In the genomic region with DNA sequence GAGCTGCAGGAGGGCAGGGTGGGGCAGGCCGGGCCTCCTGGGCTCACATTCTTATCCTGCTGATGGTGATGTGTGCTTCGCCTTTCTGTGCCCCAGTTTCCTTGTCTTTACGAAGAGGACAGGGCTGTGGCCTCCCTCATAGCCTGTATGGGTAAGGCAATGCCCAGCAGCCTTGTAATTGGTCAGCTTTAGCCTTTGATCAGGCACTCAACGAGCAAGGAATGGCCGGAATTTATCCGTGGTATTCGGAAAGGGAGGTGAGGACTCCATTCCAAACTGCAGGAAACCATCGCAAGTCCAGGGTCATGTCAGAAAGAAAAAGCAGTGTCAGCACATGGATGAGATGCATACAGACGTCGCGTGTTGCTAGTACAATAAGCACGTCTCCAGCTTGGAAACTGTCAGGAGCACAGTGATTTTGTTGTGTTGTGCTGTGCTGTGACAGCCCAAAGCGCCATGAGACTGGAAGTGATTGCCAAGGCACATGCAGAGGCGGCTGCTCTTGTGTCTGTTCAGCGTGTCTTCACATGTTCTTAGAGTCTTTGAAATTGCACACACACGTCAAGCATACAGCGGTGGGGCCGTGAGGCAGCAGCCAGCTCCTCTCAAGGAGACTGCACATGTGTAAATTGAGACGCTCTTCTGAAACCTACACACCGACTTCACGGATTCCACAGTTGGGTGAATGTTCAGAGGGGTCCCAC, we compare ENCODE assay signal across 1 cellular context.
TF ChIP-seq lines count a peak whose summit lies in the region.

No MANE protein-coding gene starts in this region.

TF ChIP-seq in HepG2, 621 proteins besides CTCF, POLR2A, EP300 and RAD21 (continues in another document):
- TF ChIP-seq MBD4 (IDR thresholded peaks at IDR 0.05; ENCODE audit: borderline replicate concordance, low read length) (no peak), ZNF33A (CRISPR knock-in tag; IDR thresholded peaks at IDR 0.05; ENCODE audit: borderline replicate concordance) (no peak), SIN3B (IDR thresholded peaks at IDR 0.05; ENCODE audit: low read length) (no peak), XRCC5 (optimal IDR thresholded peaks at IDR 0.05; ENCODE audit: low read length) (no peak), ZNF556 (CRISPR knock-in tag; IDR thresholded peaks at IDR 0.05; ENCODE audit: borderline replicate concordance) (no peak), THAP7 (CRISPR knock-in tag; IDR thresholded peaks at IDR 0.05) (0 out of 2 replicates have a peak, but pooled peaks have one; percentile 62), HOXA7 (CRISPR knock-in tag; IDR thresholded peaks at IDR 0.05) (no peak), ZFP36 (IDR thresholded peaks at IDR 0.05; ENCODE audit: borderline replicate concordance, low read depth, low read length, partially characterized antibody) (no peak), SRSF1 (optimal IDR thresholded peaks at IDR 0.05; ENCODE audit: low read depth, low read length) (no peak), NFKBIZ (CRISPR knock-in tag; IDR thresholded peaks at IDR 0.05) (no peak), MAFF (IDR thresholded peaks at IDR 0.05; ENCODE audit: low read depth, low read length) (peak; percentile 96), ZNF543 (CRISPR knock-in tag; IDR thresholded peaks at IDR 0.05) (no peak), FOXA3 (CRISPR knock-in tag; IDR thresholded peaks at IDR 0.05) (no peak), SRY (CRISPR knock-in tag; IDR thresholded peaks at IDR 0.05) (no peak), NFE2L2 (IDR thresholded peaks at IDR 0.05; ENCODE audit: low read length) (no peak), MED8 (CRISPR knock-in tag; IDR thresholded peaks at IDR 0.05; ENCODE audit: insufficient replicate concordance) (no peak), ZNF530 (CRISPR knock-in tag; IDR thresholded peaks at IDR 0.05; ENCODE audit: low read depth) (no peak), MZF1 (CRISPR knock-in tag; IDR thresholded peaks at IDR 0.05; ENCODE audit: borderline replicate concordance) (no peak), KLF13 (CRISPR knock-in tag; IDR thresholded peaks at IDR 0.05) (no peak), PCBP2 (optimal IDR thresholded peaks at IDR 0.05; ENCODE audit: low read depth, low read length, poor library complexity, severe bottlenecking) (no peak), THAP8 (CRISPR knock-in tag; IDR thresholded peaks at IDR 0.05; ENCODE audit: borderline replicate concordance) (no peak), PLRG1 (conservative IDR thresholded peaks at IDR 0.05) (no peak), BHLHE40 (IDR thresholded peaks at IDR 0.05; ENCODE audit: low read length) (no peak), ZNF234 (CRISPR knock-in tag; conservative IDR thresholded peaks at IDR 0.05) (no peak), NFE2L1 (CRISPR knock-in tag; IDR thresholded peaks at IDR 0.05; ENCODE audit: borderline replicate concordance) (no peak), ZNF484 (CRISPR knock-in tag; IDR thresholded peaks at IDR 0.05; ENCODE audit: borderline replicate concordance, low read depth) (no peak), ZSCAN31 (CRISPR knock-in tag; IDR thresholded peaks at IDR 0.05; ENCODE audit: low read depth) (0 out of 2 replicates have a peak, but pooled peaks have one; percentile 9), KMT2A (CRISPR knock-in tag; IDR thresholded peaks at IDR 0.05) (no peak), ZNF709 (CRISPR knock-in tag; IDR thresholded peaks at IDR 0.05) (no peak), PCBP1 (IDR thresholded peaks at IDR 0.05; ENCODE audit: borderline replicate concordance, low read depth, low read length) (no peak), ZNF768 (CRISPR knock-in tag; IDR thresholded peaks at IDR 0.05) (no peak), ZNF460 (CRISPR knock-in tag; IDR thresholded peaks at IDR 0.05; ENCODE audit: borderline replicate concordance) (no peak), ZNF747 (CRISPR knock-in tag; IDR thresholded peaks at IDR 0.05; ENCODE audit: borderline replicate concordance) (no peak), ZNF205 (CRISPR knock-in tag; IDR thresholded peaks at IDR 0.05) (no peak), ATF7 (IDR thresholded peaks at IDR 0.05) (no peak), ATF7 (CRISPR knock-in tag; IDR thresholded peaks at IDR 0.05) (0 out of 2 replicates have a peak, but pooled peaks have one; percentile 35), ZNF563 (CRISPR knock-in tag; IDR thresholded peaks at IDR 0.05) (no peak), ZXDC (CRISPR knock-in tag; IDR thresholded peaks at IDR 0.05) (no peak), FOXC1 (CRISPR knock-in tag; IDR thresholded peaks at IDR 0.05; ENCODE audit: borderline replicate concordance) (no peak), RORA (CRISPR knock-in tag; IDR thresholded peaks at IDR 0.05) (no peak), ZNF687 (CRISPR knock-in tag; IDR thresholded peaks at IDR 0.05) (no peak), ZNF83 (CRISPR knock-in tag; IDR thresholded peaks at IDR 0.05; ENCODE audit: borderline replicate concordance) (no peak), ZNF138 (CRISPR knock-in tag; IDR thresholded peaks at IDR 0.05; ENCODE audit: low read depth) (no peak)
- TF ChIP-seq, protein P1, sequence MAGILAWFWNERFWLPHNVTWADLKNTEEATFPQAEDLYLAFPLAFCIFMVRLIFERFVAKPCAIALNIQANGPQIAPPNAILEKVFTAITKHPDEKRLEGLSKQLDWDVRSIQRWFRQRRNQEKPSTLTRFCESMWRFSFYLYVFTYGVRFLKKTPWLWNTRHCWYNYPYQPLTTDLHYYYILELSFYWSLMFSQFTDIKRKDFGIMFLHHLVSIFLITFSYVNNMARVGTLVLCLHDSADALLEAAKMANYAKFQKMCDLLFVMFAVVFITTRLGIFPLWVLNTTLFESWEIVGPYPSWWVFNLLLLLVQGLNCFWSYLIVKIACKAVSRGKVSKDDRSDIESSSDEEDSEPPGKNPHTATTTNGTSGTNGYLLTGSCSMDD (CRISPR knock-in tag; IDR thresholded peaks at IDR 0.05) = no peak
- TF ChIP-seq, protein P2, sequence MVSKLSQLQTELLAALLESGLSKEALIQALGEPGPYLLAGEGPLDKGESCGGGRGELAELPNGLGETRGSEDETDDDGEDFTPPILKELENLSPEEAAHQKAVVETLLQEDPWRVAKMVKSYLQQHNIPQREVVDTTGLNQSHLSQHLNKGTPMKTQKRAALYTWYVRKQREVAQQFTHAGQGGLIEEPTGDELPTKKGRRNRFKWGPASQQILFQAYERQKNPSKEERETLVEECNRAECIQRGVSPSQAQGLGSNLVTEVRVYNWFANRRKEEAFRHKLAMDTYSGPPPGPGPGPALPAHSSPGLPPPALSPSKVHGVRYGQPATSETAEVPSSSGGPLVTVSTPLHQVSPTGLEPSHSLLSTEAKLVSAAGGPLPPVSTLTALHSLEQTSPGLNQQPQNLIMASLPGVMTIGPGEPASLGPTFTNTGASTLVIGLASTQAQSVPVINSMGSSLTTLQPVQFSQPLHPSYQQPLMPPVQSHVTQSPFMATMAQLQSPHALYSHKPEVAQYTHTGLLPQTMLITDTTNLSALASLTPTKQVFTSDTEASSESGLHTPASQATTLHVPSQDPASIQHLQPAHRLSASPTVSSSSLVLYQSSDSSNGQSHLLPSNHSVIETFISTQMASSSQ (IDR thresholded peaks at IDR 0.05; ENCODE audit: low read depth) = no peak
- TF ChIP-seq, protein P2 (CRISPR knock-in tag; IDR thresholded peaks at IDR 0.05; ENCODE audit: borderline replicate concordance) = no peak
- TF ChIP-seq, protein P3, sequence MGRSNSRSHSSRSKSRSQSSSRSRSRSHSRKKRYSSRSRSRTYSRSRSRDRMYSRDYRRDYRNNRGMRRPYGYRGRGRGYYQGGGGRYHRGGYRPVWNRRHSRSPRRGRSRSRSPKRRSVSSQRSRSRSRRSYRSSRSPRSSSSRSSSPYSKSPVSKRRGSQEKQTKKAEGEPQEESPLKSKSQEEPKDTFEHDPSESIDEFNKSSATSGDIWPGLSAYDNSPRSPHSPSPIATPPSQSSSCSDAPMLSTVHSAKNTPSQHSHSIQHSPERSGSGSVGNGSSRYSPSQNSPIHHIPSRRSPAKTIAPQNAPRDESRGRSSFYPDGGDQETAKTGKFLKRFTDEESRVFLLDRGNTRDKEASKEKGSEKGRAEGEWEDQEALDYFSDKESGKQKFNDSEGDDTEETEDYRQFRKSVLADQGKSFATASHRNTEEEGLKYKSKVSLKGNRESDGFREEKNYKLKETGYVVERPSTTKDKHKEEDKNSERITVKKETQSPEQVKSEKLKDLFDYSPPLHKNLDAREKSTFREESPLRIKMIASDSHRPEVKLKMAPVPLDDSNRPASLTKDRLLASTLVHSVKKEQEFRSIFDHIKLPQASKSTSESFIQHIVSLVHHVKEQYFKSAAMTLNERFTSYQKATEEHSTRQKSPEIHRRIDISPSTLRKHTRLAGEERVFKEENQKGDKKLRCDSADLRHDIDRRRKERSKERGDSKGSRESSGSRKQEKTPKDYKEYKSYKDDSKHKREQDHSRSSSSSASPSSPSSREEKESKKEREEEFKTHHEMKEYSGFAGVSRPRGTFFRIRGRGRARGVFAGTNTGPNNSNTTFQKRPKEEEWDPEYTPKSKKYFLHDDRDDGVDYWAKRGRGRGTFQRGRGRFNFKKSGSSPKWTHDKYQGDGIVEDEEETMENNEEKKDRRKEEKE (IDR thresholded peaks at IDR 0.05) = no peak
